ENCODE assay signal across 10 cellular contexts in the genomic region with DNA sequence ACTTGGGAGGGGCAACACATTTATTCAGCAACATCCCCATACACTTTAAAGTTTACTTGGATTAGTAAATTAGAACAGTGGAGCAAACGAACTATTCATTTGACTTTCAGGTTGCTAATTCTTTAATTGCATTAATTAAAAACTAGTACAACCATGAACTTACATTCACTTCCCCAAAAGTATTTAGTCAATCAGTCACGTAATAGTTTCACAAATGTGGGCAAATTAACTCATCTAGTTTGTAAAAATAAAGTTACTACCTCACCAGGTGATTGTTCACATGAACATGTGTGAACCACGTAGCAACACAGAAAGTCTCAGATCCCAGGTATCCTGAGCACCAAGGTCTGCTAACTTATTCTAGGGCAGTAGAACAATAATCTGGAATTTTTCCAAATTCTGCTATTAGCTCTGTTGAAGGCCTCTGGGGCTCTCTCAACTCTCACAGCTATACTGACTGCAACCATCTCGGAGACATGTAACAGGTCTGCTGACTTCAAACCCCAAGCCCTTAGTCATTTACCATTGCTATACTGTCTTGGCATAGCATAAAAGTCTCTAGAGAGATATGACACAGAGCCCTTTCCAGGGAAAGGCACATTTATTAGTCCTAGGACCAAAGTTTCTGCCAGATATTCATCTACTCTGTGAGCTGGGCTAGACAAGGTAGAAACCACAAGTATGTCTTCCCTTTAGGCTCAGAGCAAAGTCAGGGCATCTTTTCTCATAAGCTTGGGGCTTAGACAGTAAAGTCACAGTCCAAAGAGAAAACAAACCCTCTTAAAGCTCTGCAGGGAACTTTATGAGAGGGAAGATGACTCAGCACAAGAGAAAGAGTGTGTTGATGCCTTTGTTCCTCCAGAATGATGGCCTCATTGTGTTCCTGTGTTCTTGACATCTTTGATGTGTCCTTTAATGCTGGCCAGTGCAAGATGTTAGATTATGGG. TPM values are rescaled to one million over a fixed set of nuclear protein-coding genes. Genes with fewer than 3 reads are reported as not detected.
DNase-seq lines count a peak whose midpoint lies in the region; ATAC-seq, FAIRE-seq and TF ChIP-seq lines count a peak whose summit lies in the region.
"Had no signal": no experiment of that assay in that cellular context is flagged by ENCODE, and none has a peak within 500 bp of the region (broad histone marks: within the 10 kb centered on the region; RNA-seq: fewer than 3 reads in every experiment).

No MANE protein-coding gene starts in this region.

- no peaks in the 10 kb centered on the region for H3K9me2 ChIP-seq in MM.1S (replicated peaks; ENCODE audit: insufficient read depth, low read length)

- no peak overlapping the region for H3K9ac ChIP-seq in HUES64 (ENCODE audit: low read depth, low read length)
- H3K9ac ChIP-seq in GM12878 (ENCODE audit: control insufficient read depth, insufficient read depth, low read length) = no peak overlapping the region
- no peak overlapping the region for H3K9ac ChIP-seq in MM.1S (ENCODE audit: low read length)

- no peaks in the 10 kb centered on the region for H3F3A ChIP-seq in MM.1S (ENCODE audit: insufficient read depth, low read length)

- TF ChIP-seq CTCF in GM12878 (IDR thresholded peaks at IDR 0.05 in 2 of 3, conservative IDR thresholded peaks at IDR 0.05 in 1 of 3; ENCODE audit: control insufficient read depth in 2 of 3, extremely low read depth in 1 of 3, insufficient read depth in 1 of 3, low read depth in 3 of 3, low read length in 3 of 3) (no peak), mucosa of descending colon (IDR thresholded peaks at IDR 0.05) (no peak), MM.1S (IDR thresholded peaks at IDR 0.05; ENCODE audit: low read length) (no peak)

- RAD21 ChIA-PET in GM12878 (lab: Charles Lee; ENCODE audit: unreplicated experiment) = interaction anchor here (0.9 to 1.0 kb wide), 3 partner anchors 43 to 129 kb away, joined by 3 to 4 read pairs (median 4); no protein-coding TSS in a partner anchor

- H3K27ac ChIP-seq in HUES64 (ENCODE audit: low read depth, low read length) (0 out of 2 replicates have a peak overlapping the region, but pooled peaks have one; percentile 8), GM12878 (ENCODE audit: control insufficient read depth, insufficient read depth) (no peak overlapping the region), MM.1S (ENCODE audit: low read length) (no peak overlapping the region)

- H3K79me2 ChIP-seq in GM12878 (ENCODE audit: control insufficient read depth, insufficient read depth, low read length) = no peaks in the 10 kb centered on the region
- no peaks in the 10 kb centered on the region for H3K79me2 ChIP-seq in MM.1S (ENCODE audit: low read length)

- SMC1A ChIA-PET in GM12878 (lab: Charles Lee; ENCODE audit: uncharacterized antibody, unreplicated experiment) = interaction anchor here (0.7 to 1.8 kb wide), 7 partner anchors 28 to 131 kb away, joined by 3 to 4 read pairs (median 4); no protein-coding TSS in a partner anchor

- WGBS in HUES64 = 92% methylated on average over 4 of the region's 4 CpGs
- WGBS in GM12878 (ENCODE audit: insufficient coverage, insufficient replicate concordance, low lambda C conversion rate, missing lambda C conversion rate) = 23% methylated on average over 4 of the region's 4 CpGs

- in situ Hi-C loops in GM12878 (cut with MboI) = no loop called here

- no peaks in the 10 kb centered on the region for H3K27me3 ChIP-seq in HUES64 (ENCODE audit: insufficient read depth, low read length)
- no peaks in the 10 kb centered on the region for H3K27me3 ChIP-seq in GM12878 (replicated peaks in 1 of 2; ENCODE audit: control insufficient read depth in 2 of 2, insufficient read depth in 2 of 2, low read length in 1 of 2)
- H3K27me3 ChIP-seq in MM.1S (replicated peaks; ENCODE audit: insufficient read depth, low read length) = no peaks in the 10 kb centered on the region
- H3K27me3 ChIP-seq: esophagus squamous epithelium had no signal

- DNase-seq in EH (ENCODE audit: low read depth) (peak; percentile 81), GM12878 (ENCODE audit: low read depth, low spot score) (no peak), mucosa of descending colon (no peak), NCI-H446 (lab: John Stamatoyannopoulos, UW) (no peak), DMS 273 (lab: John Stamatoyannopoulos, UW; ENCODE audit: unreplicated experiment) (no peak), MM.1S (no peak)
- DNase-seq in activated CD4-positive, CD25-positive, alpha-beta regulatory T cell (lab: John Stamatoyannopoulos, UW) = no peak
- DNase-seq: activated naive CD4-positive, alpha-beta T cell; esophagus squamous epithelium had no signal

- H3K4me3 ChIP-seq in HUES64 (ENCODE audit: low read length) (no peak overlapping the region), GM12878 (no peak overlapping the region), mucosa of descending colon (no peak overlapping the region), MM.1S (ENCODE audit: low read length) (no peak overlapping the region)
- H3K4me3 ChIP-seq: esophagus squamous epithelium had no signal

- FAIRE-seq in GM12878 (lab: Jason Lieb, UNC) = no peak

- intact Hi-C loops in GM12878 (cut with micrococcal nuclease; ENCODE audit: unreplicated experiment) (no loop called here), mucosa of descending colon (cut with DNase I, micrococcal nuclease) (no loop called here)

- H2AFZ ChIP-seq in GM12878 (ENCODE audit: control insufficient read depth, low read depth, low read length) (no peak overlapping the region), MM.1S (ENCODE audit: low read length) (no peak overlapping the region)

- peaks cover 8% of the 10 kb centered on the region; the same call in 1 of the 2 replicates for H3K4me1 ChIP-seq in HUES64 (ENCODE audit: insufficient read depth, low read length)
- no peaks in the 10 kb centered on the region for H3K4me1 ChIP-seq in GM12878 (ENCODE audit: control insufficient read depth, insufficient read depth, low read length)
- no peaks in the 10 kb centered on the region for H3K4me1 ChIP-seq in mucosa of descending colon (ENCODE audit: low read depth)
- H3K4me1 ChIP-seq in MM.1S (ENCODE audit: low read length) = no peaks in the 10 kb centered on the region

- CTCF ChIA-PET in GM12878 (lab: Yijun Ruan, JAX) = interaction anchor here (0.8 to 1.2 kb wide), 8 partner anchors 10 to 213 kb away, joined by 3 to 5 read pairs (median 4); no protein-coding TSS in a partner anchor

- no peak for TF ChIP-seq POLR2A in GM12878 (IDR thresholded peaks at IDR 0.05; ENCODE audit: low read depth, low read length)

- no peak for TF ChIP-seq RAD21 in GM12878 (IDR thresholded peaks at IDR 0.05; ENCODE audit: insufficient read depth, low read depth, low read length)

- H3K36me3 ChIP-seq in HUES64 (ENCODE audit: insufficient read depth, low read length) (no peaks in the 10 kb centered on the region), GM12878 (ENCODE audit: control insufficient read depth in 2 of 2, insufficient read depth in 2 of 2, low read length in 1 of 2) (no peaks in the 10 kb centered on the region), mucosa of descending colon (ENCODE audit: low read depth) (no peaks in the 10 kb centered on the region), MM.1S (replicated peaks; ENCODE audit: insufficient read depth, low read length) (no peaks in the 10 kb centered on the region)
- H3K36me3 ChIP-seq: esophagus squamous epithelium had no signal

- H3K9me3 ChIP-seq in HUES64 (ENCODE audit: insufficient read depth, low read depth, low read length) (no peaks in the 10 kb centered on the region), GM12878 (replicated peaks; ENCODE audit: control insufficient read depth, insufficient read depth, low read length) (no peaks in the 10 kb centered on the region), mucosa of descending colon (no peaks in the 10 kb centered on the region), MM.1S (replicated peaks; ENCODE audit: insufficient read depth, low read length) (no peaks in the 10 kb centered on the region)
- H3K9me3 ChIP-seq: esophagus squamous epithelium had no signal

- ATAC-seq in GM12878 (peak; percentile 68), mucosa of descending colon (peak; percentile 23)

- POLR2A ChIA-PET in GM12878 (lab: Charles Lee) = no interaction called here

- BruUV-seq in GM12878 (replicated peaks; lab: Mats Ljungman, UMichigan) = no TSS peak

- H3K4me2 ChIP-seq in GM12878 (ENCODE audit: control insufficient read depth, insufficient read depth) (no peak overlapping the region), MM.1S (ENCODE audit: low read depth, low read length) (no peak overlapping the region)

- H4K20me1 ChIP-seq in GM12878 (ENCODE audit: control insufficient read depth, insufficient read depth) = no peaks in the 10 kb centered on the region
- H4K20me1 ChIP-seq in MM.1S (ENCODE audit: insufficient read depth, low read length) = no peaks in the 10 kb centered on the region

- peak; percentile 37 to 69; a peak in 3 of 4 replicates for TF ChIP-seq EP300 in GM12878 (IDR thresholded peaks at IDR 0.05; ENCODE audit: borderline replicate concordance in 1 of 2, control insufficient read depth in 1 of 2, low read depth in 2 of 2, low read length in 2 of 2)

RNA-seq across cellular contexts. Expression of a gene that starts 50.9 kb away (rescaled TPM):
- polyA plus RNA-seq in HUES64 (2013, experiment 1 of 2) = 11.6 TPM
- polyA plus RNA-seq in HUES64 (2013, experiment 2 of 2) = 10.7 TPM
- 5.7 and 6.6 TPM in 2 replicates for total RNA-seq in GM12878 (2013; cell fraction: nucleolus; rRNA removed)
- total RNA-seq in GM12878 (2014; rRNA removed) (14.5 and 15.6 TPM in 2 replicates), GM12878 (2014; rRNA removed; fragmentation: Illumina TruSeq; extraction: Trizol) (17.3 and 17.6 TPM in 2 replicates), GM12878 (2021) (12.5 and 13.5 TPM in 2 replicates), mucosa of descending colon (10 to 100 TPM; 16.1 to 29.8 (median 24.0) TPM)
- polyA plus RNA-seq in GM12878 (2011; ENCODE audit: low read depth) = 25.5 TPM
- polyA plus RNA-seq in GM12878 (2011; rRNA removed) (38.8 and 49.2 TPM in 2 replicates), GM12878 (2014; fragmentation: Illumina TruSeq; extraction: Trizol) (18.8 and 20.6 TPM in 2 replicates), GM12878 (2014; fragmentation: Nextera tagmentation; extraction: Ambion mirVana) (10 to 100 TPM; 19.6 to 20.5 TPM), GM12878 (2014; rRNA removed) (15.0 and 18.0 TPM in 2 replicates), GM12878 (2016; fragmentation: Nextera tagmentation; extraction: Ambion mirVana) (10 to 100 TPM; 23.2 to 24.6 TPM)
- polyA plus RNA-seq in GM12878 (2011; cell fraction: cytosol; rRNA removed) = 14.4 and 19.0 TPM in 2 replicates
- polyA plus RNA-seq in GM12878 (2011; cell fraction: nucleus; rRNA removed) = 8.0 and 10.4 TPM in 2 replicates
- polyA plus RNA-seq in GM12878 (2012) = 20.9 and 27.6 TPM in 2 replicates
- polyA minus RNA-seq in GM12878 (2011; rRNA and poly(A)+ RNA removed) = 11.5 and 15.1 TPM in 2 replicates
- 1.7 and 2.1 TPM in 2 replicates for polyA minus RNA-seq in GM12878 (2011; cell fraction: cytosol; rRNA and poly(A)+ RNA removed)
- 1.7 and 2.1 TPM in 2 replicates for polyA minus RNA-seq in GM12878 (2011; cell fraction: nucleus; rRNA and poly(A)+ RNA removed)
